In the genomic region with DNA sequence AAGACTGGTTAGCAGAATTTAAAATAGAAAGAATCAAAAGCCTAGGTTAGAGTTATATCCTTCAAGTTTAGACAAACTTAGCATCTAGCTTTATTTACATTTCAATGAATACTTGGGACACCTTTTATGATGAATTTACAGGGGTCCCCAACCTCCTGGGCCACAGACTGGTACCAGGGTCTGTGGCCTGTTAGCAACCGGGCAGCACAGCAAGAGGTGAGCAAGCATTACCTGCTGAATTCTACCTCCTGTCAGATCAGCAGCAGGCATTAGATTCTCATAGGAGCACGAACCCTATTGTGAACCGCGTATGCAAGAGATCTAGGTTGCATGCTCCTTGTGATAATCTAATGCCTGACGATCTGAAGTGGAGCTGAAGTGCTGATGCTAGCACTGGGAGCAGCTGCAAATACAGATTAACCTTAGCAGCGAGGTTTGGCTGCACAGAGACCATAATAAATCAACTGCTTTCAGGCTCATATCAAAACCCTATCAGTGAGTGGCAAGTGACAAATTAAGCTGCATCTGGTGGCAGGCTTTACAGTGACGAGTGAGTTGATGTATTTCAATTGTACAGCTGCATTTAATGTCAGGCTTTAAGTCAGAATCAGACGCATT, we compare ENCODE assay signal across 26 cellular contexts.
DNase-seq lines count a peak whose midpoint lies in the region; ATAC-seq, FAIRE-seq and TF ChIP-seq lines count a peak whose summit lies in the region.
"Had no signal": no experiment of that assay in that cellular context is flagged by ENCODE, and none has a peak within 500 bp of the region (broad histone marks: within the 10 kb centered on the region; RNA-seq: fewer than 3 reads in every experiment).

No MANE protein-coding gene starts in this region.

- TF ChIP-seq POLR2A in K562 (conservative IDR thresholded peaks at IDR 0.05): no peak

- peak in 1 of 2 experiments; percentile 11; a peak in 1 of 4 replicates for TF ChIP-seq RAD21 in K562 (CRISPR knock-in tag; conservative IDR thresholded peaks at IDR 0.05 in 1 of 2, IDR thresholded peaks at IDR 0.05 in 1 of 2)

- H3K9me1 ChIP-seq in K562 (ENCODE audit: control insufficient read depth, insufficient read depth, low read length): no peaks in the 10 kb centered on the region

- no peak overlapping the region; a peak in 1 of 4 replicates for H3K9ac ChIP-seq in K562 (ENCODE audit: insufficient read depth in 1 of 2, low read depth in 2 of 2, low read length in 2 of 2)
- H3K9ac ChIP-seq in mesenchymal stem cell (ENCODE audit: low read length): no peak overlapping the region
- H3K9ac ChIP-seq: neural progenitor cell had no signal

- WGBS in K562 (ENCODE audit: insufficient coverage, low coverage, missing lambda C conversion rate): 0% methylated on average over 8 of the region's 8 CpGs
- 93% methylated on average over 7 of the region's 8 CpGs for WGBS in mesenchymal stem cell

- H3K36me3 ChIP-seq in K562 (ENCODE audit: control insufficient read depth, insufficient read depth, low read length) (no peaks in the 10 kb centered on the region), mesenchymal stem cell (ENCODE audit: control insufficient read depth in 1 of 2, insufficient read depth in 2 of 2, low read depth in 1 of 2, low read length in 2 of 2) (no peaks in the 10 kb centered on the region)
- H3K36me3 ChIP-seq: brain microvascular endothelial cell, esophagus squamous epithelium, neural progenitor cell had no signal

- no peak overlapping the region for H3K23ac ChIP-seq in mesenchymal stem cell (ENCODE audit: low read length in 2 of 2)

- ATAC-seq in K562 (peak; percentile 95), omental fat pad (ENCODE audit: low FRiP score) (no peak), GM21447 (IDR thresholded peaks at IDR 0.05; ENCODE audit: unreplicated experiment) (no peak)
- ATAC-seq: foreskin keratinocyte; HepG2; left ventricle myocardium superior; Panc1; stimulated activated naive CD8-positive, alpha-beta T cell treated with anti-CD3 and anti-CD28 coated beads, Interleukin-15, Interleukin-2, amounts not matched to agents 100 U/mL and 50 U/mL, for 24 hours had no signal

- intact Hi-C loops in K562 (cut with micrococcal nuclease): no loop called here

- H3K14ac ChIP-seq in mesenchymal stem cell (ENCODE audit: low read length in 2 of 2): no peak overlapping the region

- POLR2A ChIA-PET in K562 (lab: Yijun Ruan, JAX): interaction anchor here (0.6 to 2.4 kb wide), 12 partner anchors 9 to 224 kb away, joined by 3 to 20 read pairs (median 3); no protein-coding TSS in a partner anchor

- in situ Hi-C loops in K562 (cut with MboI): no loop called here

- CTCF ChIA-PET in K562 (lab: Yijun Ruan, JAX; ENCODE audit: low intra/inter-chr PET ratio): no interaction called here

- H3K27ac ChIP-seq in K562 (ENCODE audit: extremely low read depth, low read depth, low read length) (peak overlapping the region; percentile 2; the same call in 1 of the 3 replicates), mesenchymal stem cell (ENCODE audit: low read length, poor library complexity, severe bottlenecking) (no peak overlapping the region)
- H3K27ac ChIP-seq: brain microvascular endothelial cell, esophagus squamous epithelium, foreskin keratinocyte, neural progenitor cell, skin epidermis had no signal

- DNase-seq in DMS53 (lab: John Stamatoyannopoulos, UW) (peak; percentile 20), DMS53 treated with DMSO at 0.1 percent for 48 hours (lab: John Stamatoyannopoulos, UW; ENCODE audit: unreplicated experiment) (no peak), NCI-H1105 treated with DMSO at 0.1 percent for 48 hours (lab: John Stamatoyannopoulos, UW) (peak; percentile 41), NCI-H774 (lab: John Stamatoyannopoulos, UW) (peak; percentile 13), K562 (ENCODE audit: extremely low read depth in 1 of 4, low spot score in 3 of 4) (peak in 3 of 4 experiments; percentile 26 to 92 (median 75)), mesenchymal stem cell (no peak), omental fat pad (ENCODE audit: low spot score) (no peak)
- DNase-seq: 8988T; activated CD4-positive, alpha-beta T cell treated with anti-CD3 and anti-CD28 coated beads, Interleukin-2, amount 10 ng/mL, durations not matched to agents 24 days and 14 days; amygdala; brain microvascular endothelial cell; esophagus squamous epithelium; foreskin keratinocyte; head of caudate nucleus; Kasumi-1; left ventricle myocardium superior; Right ventricle myocardium superior; stimulated activated naive CD8-positive, alpha-beta T cell treated with anti-CD3 and anti-CD28 coated beads, Interleukin-15, Interleukin-2, amounts not matched to agents 100 U/mL and 50 U/mL, for 24 hours had no signal

- peaks cover 0 to 17% of the 10 kb centered on the region in 2 experiments; a peak in 3 of 5 replicates for H3K4me1 ChIP-seq in K562 (replicated peaks in 1 of 2; ENCODE audit: control insufficient read depth in 2 of 2, insufficient read depth in 2 of 2, low read length in 2 of 2)
- H3K4me1 ChIP-seq in mesenchymal stem cell (ENCODE audit: control insufficient read depth, insufficient read depth, low read depth, low read length): peaks cover 2% of the 10 kb centered on the region
- H3K4me1 ChIP-seq: esophagus squamous epithelium had no signal

- H3K4ac ChIP-seq in mesenchymal stem cell (ENCODE audit: low read depth in 1 of 2, low read length in 2 of 2): no peak overlapping the region

- H2BK120ac ChIP-seq in mesenchymal stem cell (ENCODE audit: low read depth, low read length): no peak overlapping the region

- no peak overlapping the region for H2BK15ac ChIP-seq in mesenchymal stem cell (ENCODE audit: low read depth, poor library complexity, severe bottlenecking)

- peak overlapping the region; percentile 61 for H3K4me2 ChIP-seq in K562 (ENCODE audit: insufficient read depth, low read length)
- no peak overlapping the region for H3K4me2 ChIP-seq in mesenchymal stem cell (ENCODE audit: low read length, poor library complexity, severe bottlenecking)
- H3K4me2 ChIP-seq: neural progenitor cell had no signal

- TF ChIP-seq CTCF in K562 (IDR thresholded peaks at IDR 0.05 in 2 of 3, conservative IDR thresholded peaks at IDR 0.05 in 1 of 3; ENCODE audit: insufficient read depth in 2 of 3, low read depth in 1 of 3, low read length in 3 of 3): no peak
- TF ChIP-seq CTCF in omental fat pad (IDR thresholded peaks at IDR 0.05): no peak

- H3K9me3 ChIP-seq in K562 (replicated peaks; ENCODE audit: control insufficient read depth, insufficient read depth, low read depth, low read length): no peaks in the 10 kb centered on the region
- H3K9me3 ChIP-seq in mesenchymal stem cell (ENCODE audit: control insufficient read depth, low read length): no peaks in the 10 kb centered on the region
- H3K9me3 ChIP-seq: esophagus squamous epithelium had no signal

- H3K4me3 ChIP-seq in K562 (no peak overlapping the region), mesenchymal stem cell (ENCODE audit: insufficient read depth in 1 of 2, low read depth in 1 of 2, low read length in 2 of 2) (no peak overlapping the region)
- H3K4me3 ChIP-seq: esophagus squamous epithelium, neural progenitor cell, skin epidermis had no signal

- H2BK5ac ChIP-seq in mesenchymal stem cell (ENCODE audit: low read depth, low read length, poor library complexity, severe bottlenecking): no peak overlapping the region

- H2AFZ ChIP-seq in K562 (ENCODE audit: low read depth, low read length) (no peak overlapping the region), mesenchymal stem cell (ENCODE audit: low read depth, low read length) (no peak overlapping the region)
- H2AFZ ChIP-seq: neural progenitor cell had no signal

- H3K79me1 ChIP-seq in mesenchymal stem cell (replicated peaks; ENCODE audit: low read length, poor library complexity, severe bottlenecking): no peaks in the 10 kb centered on the region

- H3K27me3 ChIP-seq in K562 (ENCODE audit: control insufficient read depth in 2 of 2, insufficient read depth in 2 of 2, low read length in 2 of 2): no peaks in the 10 kb centered on the region; a peak in 1 of 5 replicates
- H3K27me3 ChIP-seq in mesenchymal stem cell (ENCODE audit: control insufficient read depth in 1 of 2, insufficient read depth in 1 of 2, low read length in 2 of 2): no peaks in the 10 kb centered on the region
- H3K27me3 ChIP-seq: brain microvascular endothelial cell, esophagus squamous epithelium, foreskin keratinocyte, neural progenitor cell had no signal

- no peaks in the 10 kb centered on the region for H4K20me1 ChIP-seq in K562 (replicated peaks; ENCODE audit: control insufficient read depth, insufficient read depth, low read length)

- peak; percentile 95 for FAIRE-seq in K562 (lab: Jason Lieb, UNC)
- FAIRE-seq: GM19239, H1, HepG2, keratinocyte had no signal

- H2AK5ac ChIP-seq in mesenchymal stem cell (ENCODE audit: low read length, severe bottlenecking): no peak overlapping the region

- no TSS peak for BruUV-seq in K562 (replicated peaks; lab: Mats Ljungman, UMichigan)

- H4K91ac ChIP-seq in mesenchymal stem cell (ENCODE audit: low read length): no peak overlapping the region

- H2BK12ac ChIP-seq in mesenchymal stem cell (ENCODE audit: low read length in 2 of 2): no peak overlapping the region

- H3K18ac ChIP-seq in mesenchymal stem cell (ENCODE audit: low read depth in 1 of 2, low read length in 2 of 2): no peak overlapping the region

- H3K79me2 ChIP-seq in K562 (ENCODE audit: control insufficient read depth, insufficient read depth, low read length): no peaks in the 10 kb centered on the region

- peak; percentile 93 for TF ChIP-seq EP300 in K562 (IDR thresholded peaks at IDR 0.05; ENCODE audit: low read length)

- H4K8ac ChIP-seq in mesenchymal stem cell (ENCODE audit: low read length): no peak overlapping the region

Comparison
In these comparisons a context has a peak if more than half of its experiments do, and no peak if none do; other contexts are left out.
1. DNase-seq: peak in DMS53 (single experiment), NCI-H1105 treated with DMSO at 0.1 percent for 48 hours (single experiment), NCI-H774 (single experiment) and K562 (3 of 4); none in DMS53 treated with DMSO at 0.1 percent for 48 hours (single experiment), mesenchymal stem cell (single experiment) and omental fat pad (single experiment).